Comparison of ENCODE assay signal across 9 cellular contexts in genomic region chr14:73695997-73696396, GRCh38. TPM values are rescaled to one million over a fixed set of nuclear protein-coding genes. Genes with fewer than 3 reads are reported as not detected.
DNase-seq lines count a peak whose midpoint lies in the region; ATAC-seq and TF ChIP-seq lines count a peak whose summit lies in the region.
"Had no signal": no experiment of that assay in that cellular context is flagged by ENCODE, and none has a peak within 500 bp of the region (broad histone marks: within the 10 kb centered on the region; RNA-seq: fewer than 3 reads in every experiment).

No MANE protein-coding gene starts in this region.

- H3K27me3 Mint-ChIP-seq in chondrocyte (ENCODE audit: low read depth) = no peaks in the 10 kb centered on the region

- no peak overlapping the region for H3K4me3 Mint-ChIP-seq in chondrocyte (ENCODE audit: unreplicated experiment)
- H3K4me3 Mint-ChIP-seq: neural crest cell had no signal

- no peaks in the 10 kb centered on the region for H3K9me3 Mint-ChIP-seq in chondrocyte (ENCODE audit: low read depth)
- H3K9me3 Mint-ChIP-seq: neural crest cell had no signal

- DNase-seq in chondrocyte (ENCODE audit: low spot score) (no peak), AG08395 (ENCODE audit: low spot score) (no peak), DMS 273 treated with DMSO at 0.1 percent for 48 hours (lab: John Stamatoyannopoulos, UW) (no peak), NCI-H1417 (lab: John Stamatoyannopoulos, UW) (no peak), GF-D8 (lab: John Stamatoyannopoulos, UW) (no peak)

- ATAC-seq in GM18519 (IDR thresholded peaks at IDR 0.05; ENCODE audit: low FRiP score, unreplicated experiment) (peak; percentile 39), GM21390 (IDR thresholded peaks at IDR 0.05; ENCODE audit: unreplicated experiment) (peak; percentile 56), HG03196 (IDR thresholded peaks at IDR 0.05; ENCODE audit: unreplicated experiment) (peak; percentile 50)

- peaks cover 8% of the 10 kb centered on the region for H3K36me3 Mint-ChIP-seq in chondrocyte (ENCODE audit: low read depth)

- peaks cover 11% of the 10 kb centered on the region for H3K4me1 Mint-ChIP-seq in chondrocyte (ENCODE audit: low read depth)
- H3K4me1 Mint-ChIP-seq: neural crest cell had no signal

- H3K27ac Mint-ChIP-seq in chondrocyte (ENCODE audit: unreplicated experiment) = peak overlapping the region; percentile 42

- TF ChIP-seq CTCF in chondrocyte (IDR thresholded peaks at IDR 0.05) = no peak

RNA-seq across cellular contexts. Expression of gene PNMA1, which starts 18.2 kb away (rescaled TPM):
- 72.0 to 85.2 TPM (median 72.1 TPM) in 3 replicates for total RNA-seq in chondrocyte

RNA-seq across cellular contexts. Expression of gene DNAL1, which starts 51.2 kb away (rescaled TPM):
- 13.3 to 23.0 TPM (median 15.2 TPM) in 3 replicates for total RNA-seq in chondrocyte
